Comparison of ENCODE assay signal across 8 cellular contexts in genomic region chr3:17742092-17742836, GRCh38. TPM values are rescaled to one million over a fixed set of nuclear protein-coding genes. Genes with fewer than 3 reads are reported as not detected.
A peak's percentile ranks its signal among the peaks of the same experiment; 100 is the strongest.
DNase-seq lines count a peak whose midpoint lies in the region; ATAC-seq and TF ChIP-seq lines count a peak whose summit lies in the region.

A gene with protein sequence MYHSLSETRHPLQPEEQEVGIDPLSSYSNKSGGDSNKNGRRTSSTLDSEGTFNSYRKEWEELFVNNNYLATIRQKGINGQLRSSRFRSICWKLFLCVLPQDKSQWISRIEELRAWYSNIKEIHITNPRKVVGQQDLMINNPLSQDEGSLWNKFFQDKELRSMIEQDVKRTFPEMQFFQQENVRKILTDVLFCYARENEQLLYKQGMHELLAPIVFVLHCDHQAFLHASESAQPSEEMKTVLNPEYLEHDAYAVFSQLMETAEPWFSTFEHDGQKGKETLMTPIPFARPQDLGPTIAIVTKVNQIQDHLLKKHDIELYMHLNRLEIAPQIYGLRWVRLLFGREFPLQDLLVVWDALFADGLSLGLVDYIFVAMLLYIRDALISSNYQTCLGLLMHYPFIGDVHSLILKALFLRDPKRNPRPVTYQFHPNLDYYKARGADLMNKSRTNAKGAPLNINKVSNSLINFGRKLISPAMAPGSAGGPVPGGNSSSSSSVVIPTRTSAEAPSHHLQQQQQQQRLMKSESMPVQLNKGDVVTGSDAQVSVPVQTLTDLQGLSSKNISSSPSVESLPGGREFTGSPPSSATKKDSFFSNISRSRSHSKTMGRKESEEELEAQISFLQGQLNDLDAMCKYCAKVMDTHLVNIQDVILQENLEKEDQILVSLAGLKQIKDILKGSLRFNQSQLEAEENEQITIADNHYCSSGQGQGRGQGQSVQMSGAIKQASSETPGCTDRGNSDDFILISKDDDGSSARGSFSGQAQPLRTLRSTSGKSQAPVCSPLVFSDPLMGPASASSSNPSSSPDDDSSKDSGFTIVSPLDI (minus strand): TSS chr3:17742631. CDS start chr3:17508570, 234,061 bp downstream.

- H3K9ac ChIP-seq in skeletal muscle tissue (ENCODE audit: low read depth in 1 of 3, low read length in 3 of 3): peak within 1 kb of the TSS; percentile 81 to 95 (median 82)

- in situ Hi-C loops in brain microvascular endothelial cell (cut with HindIII; ENCODE audit: low pct_ligation_motif_present, low sequenced_read_pairs): no loop called here

- H3K9me3 ChIP-seq in iPS-18c (ENCODE audit: control insufficient read depth, insufficient read depth, low read length) (no peaks in the 10 kb centered on the region), skeletal muscle tissue (ENCODE audit: control insufficient read depth in 3 of 3, low read length in 3 of 3) (no peaks in the 10 kb centered on the region)

- TF ChIP-seq CTCF in brain microvascular endothelial cell (IDR thresholded peaks at IDR 0.05; ENCODE audit: low read depth, low read length, missing control alignments): no peak

- H3K4me3 ChIP-seq in brain microvascular endothelial cell (ENCODE audit: low read depth, low read length): peak within 1 kb of the TSS; percentile 64
- peak within 1 kb of the TSS; percentile 62 for H3K4me3 ChIP-seq in iPS-18c (ENCODE audit: insufficient read depth, low read depth, low read length)
- peak within 1 kb of the TSS; percentile 75 to 89 (median 77) for H3K4me3 ChIP-seq in skeletal muscle tissue (ENCODE audit: low read length in 3 of 3)

- peak; percentile 67 for ATAC-seq in HG03025 (IDR thresholded peaks at IDR 0.05; ENCODE audit: low FRiP score, unreplicated experiment)

- H3K4me1 ChIP-seq in skeletal muscle tissue (ENCODE audit: control insufficient read depth in 3 of 3, insufficient read depth in 3 of 3, low read length in 3 of 3): peaks cover 7 to 22% (median 16%) of the 10 kb centered on the region in 3 donors

- peak; percentile 98 for DNase-seq in NCI-H82 (lab: John Stamatoyannopoulos, UW)
- no peak for DNase-seq in NCI-H82 treated with DMSO at 0.1 percent for 48 hours (lab: John Stamatoyannopoulos, UW; ENCODE audit: unreplicated experiment)
- peak; percentile 97 to 98 for DNase-seq in NCI-H2081 (lab: John Stamatoyannopoulos, UW)
- peak; percentile 99 for DNase-seq in UCSD-AML1 (lab: John Stamatoyannopoulos, UW; ENCODE audit: unreplicated experiment)
- peak; percentile 45 for DNase-seq in brain microvascular endothelial cell

- no peaks in the 10 kb centered on the region for H3K27me3 ChIP-seq in brain microvascular endothelial cell (replicated peaks)
- H3K27me3 ChIP-seq in skeletal muscle tissue (ENCODE audit: control insufficient read depth in 3 of 3, insufficient read depth in 3 of 3, low read length in 3 of 3): no peaks in the 10 kb centered on the region

- H3K27ac ChIP-seq in brain microvascular endothelial cell (peak within 1 kb of the TSS; percentile 84), skeletal muscle tissue (ENCODE audit: low read depth, low read length) (peak within 1 kb of the TSS; percentile 94)

- H3K36me3 ChIP-seq in brain microvascular endothelial cell (replicated peaks) (no peaks in the 10 kb centered on the region), skeletal muscle tissue (ENCODE audit: control insufficient read depth in 3 of 3, insufficient read depth in 3 of 3, low read length in 3 of 3) (no peaks in the 10 kb centered on the region)

RNA-seq across cellular contexts. Expression of the gene that starts here (rescaled TPM):
- 69.4 TPM for total RNA-seq in skeletal muscle tissue
